12 cellular contexts compared by ENCODE assay signal in genomic region chr1:247848346-247848745, GRCh38. TPM values are rescaled to one million over a fixed set of nuclear protein-coding genes. Genes with fewer than 3 reads are reported as not detected.
"Had no signal": no experiment of that assay in that cellular context is flagged by ENCODE, and none has a peak within 500 bp of the region (broad histone marks: within the 10 kb centered on the region; RNA-seq: fewer than 3 reads in every experiment).

No MANE protein-coding gene starts in this region.

- ATAC-seq: GM23338, HCT116 had no signal

- H3K9me3 ChIP-seq: HAP-1 had no signal

- H3K36me3 ChIP-seq: HAP-1 had no signal

- H2AFZ ChIP-seq: GM23248, GM23338 had no signal

- H3K9ac ChIP-seq: GM23248 had no signal

- H3K4me3 Mint-ChIP-seq: GM23338, H9, HFFc6 had no signal

- FAIRE-seq: H1, H54 had no signal

- H3K4me3 ChIP-seq: GM23248, GM23338, HAP-1 had no signal

- DNase-seq: GM23248, GOT3, H7, H9, HCEC 1CT, HFFc6 had no signal

- H3K4me2 ChIP-seq: GM23338 had no signal

- H3K4me1 ChIP-seq: HAP-1 had no signal

- H3K27ac Mint-ChIP-seq: GM23338, H9, HFFc6 had no signal

- H3K27ac ChIP-seq: GM23248 had no signal

RNA-seq across cellular contexts. Expression of gene OR11L1, which starts 6.7 kb away (rescaled TPM):
- total RNA-seq: GM23248, GM23338, H1, H4, H7, H9, HFFc6 had no signal
- polyA plus RNA-seq: GM23248, GM23338, H1 had no signal

RNA-seq across cellular contexts. Expression of gene TRIM58, which starts 8.6 kb away (rescaled TPM):
- total RNA-seq: GM23248, H4, HFFc6 had no signal
- polyA plus RNA-seq: GM23248, H1 had no signal

RNA-seq across cellular contexts. Expression of gene OR14A16, which starts 24.4 kb away (rescaled TPM):
- total RNA-seq: GM23248, GM23338, H1, H4, H7, HFFc6 had no signal
- polyA plus RNA-seq: GM23248, H1 had no signal

RNA-seq across cellular contexts. Expression of gene OR2W3, which starts 47.0 kb away (rescaled TPM):
- total RNA-seq: GM23248, H4, H7, H9, HFFc6 had no signal
- polyA plus RNA-seq: GM23248, GM23338 had no signal
